In genomic region chr11:12112731-12113130, GRCh38 we compare ENCODE assay signal across 12 cellular contexts. TPM values are rescaled to one million over a fixed set of nuclear protein-coding genes. Genes with fewer than 3 reads are reported as not detected.
DNase-seq lines count a peak whose midpoint lies in the region; ATAC-seq and TF ChIP-seq lines count a peak whose summit lies in the region.
"Had no signal": no experiment of that assay in that cellular context is flagged by ENCODE, and none has a peak within 500 bp of the region (broad histone marks: within the 10 kb centered on the region; RNA-seq: fewer than 3 reads in every experiment).

No MANE protein-coding gene starts in this region.

- peak overlapping the region in 1 of 2 experiments; percentile 61 for H3K18ac ChIP-seq in mesenchymal stem cell (ENCODE audit: low read depth in 1 of 2, low read length in 2 of 2)

- no peaks in the 10 kb centered on the region for H3K36me3 ChIP-seq in left ventricle myocardium inferior
- peaks cover 15% of the 10 kb centered on the region for H3K36me3 ChIP-seq in mammary epithelial cell (ENCODE audit: insufficient read depth, low read length)
- peaks cover 0 to 13% of the 10 kb centered on the region in 2 experiments for H3K36me3 ChIP-seq in mesenchymal stem cell (ENCODE audit: control insufficient read depth in 1 of 2, insufficient read depth in 2 of 2, low read depth in 1 of 2, low read length in 2 of 2)
- H3K36me3 ChIP-seq in uterus = no peaks in the 10 kb centered on the region
- H3K36me3 ChIP-seq: gastrocnemius medialis had no signal

- in situ Hi-C loops in mammary epithelial cell (cut with MboI; ENCODE audit: low sequenced_read_pairs in 2 of 2) = no loop called here

- H2BK12ac ChIP-seq in mesenchymal stem cell (ENCODE audit: low read length in 2 of 2) = peak overlapping the region in 1 of 2 experiments; percentile 82

- no peaks in the 10 kb centered on the region for H3K27me3 ChIP-seq in left ventricle myocardium inferior (ENCODE audit: low read depth)
- H3K27me3 ChIP-seq in mammary epithelial cell (ENCODE audit: insufficient read depth, low read length) = no peaks in the 10 kb centered on the region
- no peaks in the 10 kb centered on the region for H3K27me3 ChIP-seq in mesenchymal stem cell (ENCODE audit: control insufficient read depth in 1 of 2, insufficient read depth in 1 of 2, low read length in 2 of 2)
- H3K27me3 ChIP-seq in uterus = no peaks in the 10 kb centered on the region
- H3K27me3 ChIP-seq: gastrocnemius medialis had no signal

- dilution Hi-C loops in mammary epithelial cell (cut with HindIII; ENCODE audit: low sequenced_read_pairs) = no loop called here

- H3K4me2 ChIP-seq in mammary epithelial cell (ENCODE audit: insufficient read depth, low read depth, low read length) (peak overlapping the region; percentile 72), mesenchymal stem cell (ENCODE audit: low read length, poor library complexity, severe bottlenecking) (peak overlapping the region; percentile 38)

- no TSS peak for BruUV-seq in mammary epithelial cell (replicated peaks; lab: Mats Ljungman, UMichigan)

- H3K27ac ChIP-seq in left ventricle myocardium inferior (replicated peaks) (no peak overlapping the region), mammary epithelial cell (ENCODE audit: insufficient read depth, low read depth, low read length) (peak overlapping the region; percentile 84), mesenchymal stem cell (ENCODE audit: low read length, poor library complexity, severe bottlenecking) (no peak overlapping the region), uterus (peak overlapping the region; percentile 89 to 91)

- peaks cover 75% of the 10 kb centered on the region for H3K4me1 ChIP-seq in left ventricle myocardium inferior
- H3K4me1 ChIP-seq in mammary epithelial cell (ENCODE audit: insufficient read depth, low read length) = peaks cover 52% of the 10 kb centered on the region
- H3K4me1 ChIP-seq in mesenchymal stem cell (ENCODE audit: control insufficient read depth, insufficient read depth, low read depth, low read length) = peaks cover 29% of the 10 kb centered on the region
- H3K4me1 ChIP-seq in uterus = peaks cover 4 to 10% of the 10 kb centered on the region in 2 donors

- peak overlapping the region; percentile 13 to 22 for H3K4ac ChIP-seq in mesenchymal stem cell (ENCODE audit: low read depth in 1 of 2, low read length in 2 of 2)

- peak overlapping the region; percentile 22 for H2BK120ac ChIP-seq in mesenchymal stem cell (ENCODE audit: low read depth, low read length)

- no peak for TF ChIP-seq CTCF in left ventricle myocardium inferior (IDR thresholded peaks at IDR 0.05; ENCODE audit: borderline replicate concordance)
- no peak for TF ChIP-seq CTCF in mammary epithelial cell (conservative IDR thresholded peaks at IDR 0.05 in 1 of 2, IDR thresholded peaks at IDR 0.05 in 1 of 2; ENCODE audit: extremely low read depth in 1 of 2, insufficient read depth in 1 of 2, low read depth in 1 of 2, low read length in 2 of 2)
- no peak for TF ChIP-seq CTCF in uterus (IDR thresholded peaks at IDR 0.05)

- no peak overlapping the region for H2BK5ac ChIP-seq in mesenchymal stem cell (ENCODE audit: low read depth, low read length, poor library complexity, severe bottlenecking)

- no peak overlapping the region for H2AFZ ChIP-seq in mammary epithelial cell (ENCODE audit: low read depth, low read length)
- no peak overlapping the region for H2AFZ ChIP-seq in mesenchymal stem cell (ENCODE audit: low read depth, low read length)

- H3K4me3 ChIP-seq in left ventricle myocardium inferior (peak overlapping the region; percentile 97), mammary epithelial cell (replicated peaks in 1 of 3; ENCODE audit: insufficient read depth in 1 of 3, low read depth in 2 of 3, low read length in 3 of 3) (peak overlapping the region; percentile 0 to 60 (median 41)), mesenchymal stem cell (ENCODE audit: insufficient read depth in 1 of 2, low read depth in 1 of 2, low read length in 2 of 2) (no peak overlapping the region), uterus (peak overlapping the region in 1 of 2 donors; percentile 85)
- H3K4me3 ChIP-seq: lung had no signal

- no peaks in the 10 kb centered on the region for H4K20me1 ChIP-seq in mammary epithelial cell (ENCODE audit: insufficient read depth, low read length)

- H3K9ac ChIP-seq in mammary epithelial cell (ENCODE audit: insufficient read depth, low read length) (peak overlapping the region; percentile 90), mesenchymal stem cell (ENCODE audit: low read length) (no peak overlapping the region)

- WGBS in mammary epithelial cell (ENCODE audit: low coverage, missing lambda C conversion rate) = 50% methylated on average over 2 of the region's 2 CpGs
- WGBS in mesenchymal stem cell = no CpG with 5 or more reads among the region's 2 CpGs

- TF ChIP-seq POLR2A in uterus (IDR thresholded peaks at IDR 0.05) = no peak

- peak overlapping the region; percentile 81 for H4K91ac ChIP-seq in mesenchymal stem cell (ENCODE audit: low read length)

- H3K14ac ChIP-seq in mesenchymal stem cell (ENCODE audit: low read length in 2 of 2) = no peak overlapping the region

- H2AK5ac ChIP-seq in mesenchymal stem cell (ENCODE audit: low read length, severe bottlenecking) = peak overlapping the region; percentile 47

- no peaks in the 10 kb centered on the region for H3K9me3 ChIP-seq in left ventricle myocardium inferior (replicated peaks)
- no peaks in the 10 kb centered on the region for H3K9me3 ChIP-seq in mammary epithelial cell (replicated peaks; ENCODE audit: insufficient read depth, low read length)
- no peaks in the 10 kb centered on the region for H3K9me3 ChIP-seq in mesenchymal stem cell (ENCODE audit: control insufficient read depth, low read length)
- no peaks in the 10 kb centered on the region for H3K9me3 ChIP-seq in uterus
- H3K9me3 ChIP-seq: gastrocnemius medialis had no signal

- intact Hi-C loops in left ventricle myocardium inferior (cut with micrococcal nuclease) = no loop called here
- intact Hi-C loops in Right ventricle myocardium inferior (cut with DNase I) = no loop called here
- intact Hi-C loops in mammary epithelial cell (cut with micrococcal nuclease) = loop anchor here (5.0 to 10.0 kb wide), 3 partner anchors 125 to 178 kb away; no protein-coding TSS in a partner anchor
- intact Hi-C loops in uterus (cut with DNase I; ENCODE audit: low total_unique reads) = no loop called here

- no peak for ATAC-seq in Right ventricle myocardium inferior
- ATAC-seq: gastrocnemius medialis had no signal

- H3K79me2 ChIP-seq in mammary epithelial cell (ENCODE audit: insufficient read depth, low read length) = peaks cover 72% of the 10 kb centered on the region

- peak overlapping the region; percentile 66 for H4K8ac ChIP-seq in mesenchymal stem cell (ENCODE audit: low read length)

- DNase-seq in left ventricle myocardium inferior (no peak), Right ventricle myocardium inferior (ENCODE audit: missing footprints) (no peak), mammary epithelial cell (no peak), mesenchymal stem cell (no peak), uterus (no peak), SK-N-DZ (ENCODE audit: low spot score) (no peak), mesenteric fat pad (ENCODE audit: low spot score) (no peak), pons (ENCODE audit: low spot score) (no peak)
- DNase-seq: AML-193; central memory CD4-positive, alpha-beta T cell; gastrocnemius medialis had no signal

- H3K23ac ChIP-seq in mesenchymal stem cell (ENCODE audit: low read length in 2 of 2) = no peak overlapping the region

- CTCF ChIA-PET in mammary epithelial cell (lab: Charles Lee; ENCODE audit: low non-redundant PET) = no interaction called here

- H2BK15ac ChIP-seq in mesenchymal stem cell (ENCODE audit: low read depth, poor library complexity, severe bottlenecking) = no peak overlapping the region

- H3K79me1 ChIP-seq in mesenchymal stem cell (replicated peaks; ENCODE audit: low read length, poor library complexity, severe bottlenecking) = peaks cover 6% of the 10 kb centered on the region

RNA-seq across cellular contexts. Expression of gene MICAL2, which starts 2.3 kb away (rescaled TPM):
- 85.0 TPM for total RNA-seq in left ventricle myocardium inferior
- 42.0 TPM for total RNA-seq in Right ventricle myocardium inferior
- total RNA-seq in mammary epithelial cell = 100 to 1,000 TPM; 163 to 339 TPM
- polyA plus RNA-seq in mammary epithelial cell = 71.2 TPM
- 276 TPM for polyA minus RNA-seq in mammary epithelial cell
- 96.9 TPM for polyA plus RNA-seq in mesenchymal stem cell (2013, experiment 1 of 2)
- 100 TPM for polyA plus RNA-seq in mesenchymal stem cell (2013, experiment 2 of 2)
- total RNA-seq in uterus = 100 to 1,000 TPM in 1 of 4 donors, 10 to 100 TPM in 3; 29.6 to 139 (median 53.1) TPM
- 1.8 and 2.1 TPM in 2 replicates for polyA plus RNA-seq in SK-N-DZ (2014; cell fraction: cytosol; rRNA removed)
- 1.2 and 3.2 TPM in 2 replicates for polyA plus RNA-seq in SK-N-DZ (2014; cell fraction: nucleus; rRNA removed)
- total RNA-seq in mesenteric fat pad = 31.1 TPM

Comparison
In these comparisons a context has a peak if more than half of its experiments do, and no peak if none do; other contexts are left out.
1. H3K27ac ChIP-seq: peak in mammary epithelial cell (single experiment) and uterus (2 of 2); none in left ventricle myocardium inferior (single experiment) and mesenchymal stem cell (single experiment).
2. H3K4me3 ChIP-seq: peak in left ventricle myocardium inferior (single experiment) and mammary epithelial cell (3 of 3); none in mesenchymal stem cell (0 of 2).